Comparison of ENCODE assay signal across 3 cellular contexts in the genomic region with DNA sequence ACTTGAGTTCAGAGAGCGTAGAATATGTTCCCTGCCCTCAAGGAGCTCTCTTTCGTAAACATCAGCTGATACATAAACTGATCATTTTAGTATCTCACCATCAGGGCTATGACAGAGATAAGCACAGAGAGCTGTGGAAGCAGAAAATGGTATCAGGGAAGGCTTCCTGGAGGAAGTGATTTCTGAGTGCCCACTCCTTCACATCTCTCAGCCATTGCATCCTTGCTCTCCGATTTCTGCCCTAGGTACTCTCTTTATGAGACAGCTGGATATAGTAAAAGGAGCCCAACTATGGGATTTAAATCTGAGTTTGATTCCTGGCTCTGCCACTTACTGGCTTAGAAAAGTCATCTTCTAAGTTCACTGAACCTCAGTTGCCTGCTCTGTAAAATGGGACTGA.
TF ChIP-seq lines count a peak whose summit lies in the region.

No MANE protein-coding gene starts in this region.

TF ChIP-seq in A549, 52 proteins besides CTCF, POLR2A, EP300 and RAD21:
- TF ChIP-seq MYC (IDR thresholded peaks at IDR 0.05; ENCODE audit: borderline replicate concordance, low read length): no peak
- TF ChIP-seq ZFP36 (IDR thresholded peaks at IDR 0.05; ENCODE audit: borderline replicate concordance, partially characterized antibody): peak; percentile 53

TF ChIP-seq in GM12891, 5 proteins besides CTCF, POLR2A, EP300 and RAD21:
- TF ChIP-seq POLR2AphosphoS5 (IDR thresholded peaks at IDR 0.05; ENCODE audit: low read depth, low read length) (no peak), TAF1 (IDR thresholded peaks at IDR 0.05; ENCODE audit: low read depth, low read length) (no peak), PAX5 (IDR thresholded peaks at IDR 0.05; ENCODE audit: insufficient read depth, low read length, severe bottlenecking) (no peak), POU2F2 (IDR thresholded peaks at IDR 0.05; ENCODE audit: low read depth, low read length) (no peak), SPI1 (IDR thresholded peaks at IDR 0.05; ENCODE audit: low read depth, low read length) (no peak)
TF ChIP-seq in GM12891: peak in this region for 0.

TF ChIP-seq in K562, 482 proteins besides CTCF, POLR2A, EP300 and RAD21:
- TF ChIP-seq ZFP36 (IDR thresholded peaks at IDR 0.05; ENCODE audit: low read depth, low read length, partially characterized antibody): peak; percentile 94
- peak; percentile 44; the same call in 1 of the 2 replicates for TF ChIP-seq SMARCA5 (IDR thresholded peaks at IDR 0.05)
- no peak for TF ChIP-seq FIP1L1 (IDR thresholded peaks at IDR 0.05; ENCODE audit: low read depth, low read length, poor library complexity, severe bottlenecking)
- peak; percentile 82 for TF ChIP-seq RBM25 (IDR thresholded peaks at IDR 0.05; ENCODE audit: low read depth, low read length, severe bottlenecking)
TF ChIP-seq in K562: peak in this region for 3.
